ENCODE assay signal across 1 cellular context in the genomic region with DNA sequence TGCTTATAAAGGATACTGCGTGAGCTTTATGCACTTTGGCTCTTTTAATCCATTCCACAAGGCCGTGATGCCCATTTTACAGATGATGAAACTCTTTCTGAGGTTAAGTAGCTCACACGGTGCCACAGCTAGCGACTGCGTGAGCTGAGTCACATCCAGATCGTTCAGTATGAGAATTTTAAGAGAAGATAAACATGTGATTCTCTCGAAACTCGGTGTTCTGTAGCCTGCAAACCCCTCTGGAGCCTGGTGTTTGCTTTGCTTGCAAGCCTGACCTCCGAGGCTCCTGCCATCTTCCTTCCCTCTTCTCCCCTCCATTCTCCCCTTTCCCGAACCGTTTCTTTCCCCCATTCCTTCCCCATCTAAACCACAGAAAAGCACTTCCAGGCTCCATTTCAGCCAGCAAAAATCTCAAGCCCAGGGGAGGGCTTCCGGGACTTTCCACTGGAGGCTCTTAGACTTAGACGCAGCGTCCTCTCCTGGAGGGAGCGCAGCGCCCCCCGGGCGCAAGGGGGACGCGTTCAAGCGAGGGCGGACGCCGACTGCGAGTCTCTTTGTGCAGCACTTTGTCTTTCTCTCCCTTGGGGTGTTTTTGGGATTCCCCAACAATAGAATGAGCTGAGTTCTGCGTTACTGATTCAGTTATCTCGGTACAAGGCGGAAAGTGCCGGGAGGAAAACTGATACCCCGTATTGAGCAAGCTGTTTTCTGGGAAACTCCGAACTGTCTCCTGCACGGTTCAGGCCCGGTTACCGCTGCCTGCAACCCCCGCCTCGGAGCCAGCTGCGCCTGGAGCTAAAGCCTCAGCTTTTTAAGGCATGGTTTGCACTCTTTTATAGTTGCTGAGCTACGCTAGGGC.
TF ChIP-seq lines count a peak whose summit lies in the region.

No MANE protein-coding gene starts in this region.

TF ChIP-seq in SK-N-SH treated with all-trans-retinoic acid at 6 μM for 48 hours, 23 proteins besides CTCF, POLR2A, EP300 and RAD21 (continued from another document):
- TF ChIP-seq, protein P1, sequence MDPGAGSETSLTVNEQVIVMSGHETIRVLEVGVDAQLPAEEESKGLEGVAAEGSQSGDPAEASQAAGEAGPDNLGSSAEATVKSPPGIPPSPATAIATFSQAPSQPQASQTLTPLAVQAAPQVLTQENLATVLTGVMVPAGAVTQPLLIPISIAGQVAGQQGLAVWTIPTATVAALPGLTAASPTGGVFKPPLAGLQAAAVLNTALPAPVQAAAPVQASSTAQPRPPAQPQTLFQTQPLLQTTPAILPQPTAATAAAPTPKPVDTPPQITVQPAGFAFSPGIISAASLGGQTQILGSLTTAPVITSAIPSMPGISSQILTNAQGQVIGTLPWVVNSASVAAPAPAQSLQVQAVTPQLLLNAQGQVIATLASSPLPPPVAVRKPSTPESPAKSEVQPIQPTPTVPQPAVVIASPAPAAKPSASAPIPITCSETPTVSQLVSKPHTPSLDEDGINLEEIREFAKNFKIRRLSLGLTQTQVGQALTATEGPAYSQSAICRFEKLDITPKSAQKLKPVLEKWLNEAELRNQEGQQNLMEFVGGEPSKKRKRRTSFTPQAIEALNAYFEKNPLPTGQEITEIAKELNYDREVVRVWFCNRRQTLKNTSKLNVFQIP (CRISPR knock-in tag; IDR thresholded peaks at IDR 0.05; ENCODE audit: borderline replicate concordance, low read depth): no peak
- TF ChIP-seq ZFP3 (CRISPR knock-in tag; IDR thresholded peaks at IDR 0.05) (no peak), BACH2 (CRISPR knock-in tag; IDR thresholded peaks at IDR 0.05; ENCODE audit: borderline replicate concordance) (no peak), ZNF70 (CRISPR knock-in tag; IDR thresholded peaks at IDR 0.05) (no peak), SNAI2 (CRISPR knock-in tag; IDR thresholded peaks at IDR 0.05) (no peak)
TF ChIP-seq in SK-N-SH treated with all-trans-retinoic acid at 6 μM for 48 hours: peak in this region for 0.
